In genomic region chr16:24728891-24729242, GRCh38 we compare ENCODE assay signal across 8 cellular contexts. TPM values are rescaled to one million over a fixed set of nuclear protein-coding genes. Genes with fewer than 3 reads are reported as not detected.
DNase-seq lines count a peak whose midpoint lies in the region; ATAC-seq, FAIRE-seq and TF ChIP-seq lines count a peak whose summit lies in the region.

No MANE protein-coding gene starts in this region.

- no peaks in the 10 kb centered on the region for H3K9me3 ChIP-seq in T-helper 17 cell (ENCODE audit: control insufficient read depth, low read length, poor library complexity, severe bottlenecking)
- H3K9me3 ChIP-seq in skeletal muscle satellite cell (replicated peaks; ENCODE audit: low read length) = no peaks in the 10 kb centered on the region

- peak overlapping the region; percentile 92 for H3K4me3 Mint-ChIP-seq in T-helper 17 cell

- no peak for FAIRE-seq in frontal cortex (lab: Jason Lieb, UNC)

- peaks cover 5% of the 10 kb centered on the region for H3K36me3 Mint-ChIP-seq in T-helper 17 cell (ENCODE audit: low read depth)

- H3K27me3 Mint-ChIP-seq in T-helper 17 cell = no peaks in the 10 kb centered on the region

- no peak for TF ChIP-seq CTCF in fibroblast of villous mesenchyme (IDR thresholded peaks at IDR 0.05; ENCODE audit: insufficient read depth, low read depth, low read length)

- no peaks in the 10 kb centered on the region for H3K27me3 ChIP-seq in skeletal muscle satellite cell (ENCODE audit: control insufficient read depth, insufficient read depth, low read length)

- ATAC-seq in T-helper 17 cell = peak; percentile 13

- H3K4me1 ChIP-seq in skeletal muscle satellite cell (ENCODE audit: control insufficient read depth, insufficient read depth, low read length) = peaks cover 21% of the 10 kb centered on the region

- DNase-seq in activated gamma-delta T cell treated with Interleukin-2 at 50 U/mL for 16 hours (peak; percentile 5), activated gamma-delta T cell (lab: John Stamatoyannopoulos, UW) (no peak), T-helper 17 cell (no peak), fibroblast of villous mesenchyme (ENCODE audit: low read depth) (no peak), NCI-H1417 treated with DMSO at 0.1 percent for 48 hours (lab: John Stamatoyannopoulos, UW) (no peak), frontal cortex (ENCODE audit: low spot score in 2 of 2) (no peak), ureter (ENCODE audit: low spot score) (no peak)

- H3K36me3 ChIP-seq in skeletal muscle satellite cell (ENCODE audit: insufficient read depth, low read length) = peaks cover 14% of the 10 kb centered on the region

- peak overlapping the region; percentile 95 for H3K9ac ChIP-seq in skeletal muscle satellite cell (ENCODE audit: low read depth, low read length)

- H3K27ac Mint-ChIP-seq in T-helper 17 cell = peak overlapping the region; percentile 97

- peaks cover 31% of the 10 kb centered on the region for H3K4me1 Mint-ChIP-seq in T-helper 17 cell

- peak overlapping the region; percentile 92 for H3K4me2 ChIP-seq in skeletal muscle satellite cell (ENCODE audit: low read length)

- H3K4me3 ChIP-seq in fibroblast of villous mesenchyme (ENCODE audit: low read depth, low read length) (peak overlapping the region; percentile 95), skeletal muscle satellite cell (ENCODE audit: low read length) (peak overlapping the region; percentile 99)

RNA-seq across cellular contexts. Expression of gene TNRC6A, which starts 0.6 kb away (rescaled TPM):
- total RNA-seq in T-helper 17 cell = 10 to 100 TPM; 71.5 to 72.1 TPM
- total RNA-seq in fibroblast of villous mesenchyme = 48.0 and 66.9 TPM in 2 replicates
- 23.6 and 28.2 TPM in 2 replicates for total RNA-seq in skeletal muscle satellite cell (2012; rRNA removed)
- total RNA-seq in frontal cortex = 53.8 TPM
- 109 TPM for total RNA-seq in ureter
